Comparison of ENCODE assay signal across 22 cellular contexts in the genomic region with DNA sequence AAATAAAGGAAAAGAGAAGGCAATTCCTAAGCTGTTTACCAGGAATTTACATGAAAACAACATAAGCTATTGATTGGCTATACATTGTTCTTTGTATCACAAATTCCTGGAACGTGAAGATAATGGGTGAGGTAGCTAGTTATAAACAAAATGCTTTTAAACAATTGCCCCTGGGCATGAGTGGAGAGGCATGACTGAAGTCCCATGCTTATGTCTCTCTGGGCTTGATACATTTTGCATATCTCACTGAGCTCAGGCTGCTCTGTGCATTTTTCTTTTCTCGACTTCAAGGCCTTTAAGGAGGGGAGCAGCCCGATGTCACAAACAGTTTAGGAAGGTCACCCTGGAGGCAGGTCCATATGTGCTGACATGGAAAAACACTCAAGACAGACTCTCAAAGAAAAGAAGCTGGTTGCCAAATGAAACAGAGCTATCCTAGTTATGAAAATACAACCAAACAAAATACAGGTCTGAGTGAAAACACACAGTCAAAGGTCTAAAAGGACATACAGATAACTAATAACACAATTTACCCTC.
"Had no signal": no experiment of that assay in that cellular context is flagged by ENCODE, and none has a peak within 500 bp of the region (broad histone marks: within the 10 kb centered on the region; RNA-seq: fewer than 3 reads in every experiment).

No MANE protein-coding gene starts in this region.

- DNase-seq: activated B cell treated with CpG ODN at 0.5 μM for 24 hours; activated CD4-positive, alpha-beta T cell treated with anti-CD3 and anti-CD28 coated beads for 36 hours; activated CD4-positive, alpha-beta T cell treated with anti-CD3 and anti-CD28 coated beads, Interleukin-2, amount 50 U/mL, for 4 hours; activated CD8-positive, alpha-beta memory T cell treated with anti-CD3 and anti-CD28 coated beads, Interleukin-2, amount 50 U/mL, for 48 hours; activated naive CD4-positive, alpha-beta T cell treated with Interleukin-2 at 50 U/mL for 16 hours; activated naive CD8-positive, alpha-beta T cell treated with anti-CD3 and anti-CD28 coated beads, Interleukin-2, amount 10 ng/mL, durations not matched to agents 7 days and 5 days; activated T-cell treated with anti-CD3 and anti-CD28 coated beads, Interleukin-2, amount 50 U/mL, for 4 hours; anterior cingulate cortex; central memory CD4-positive, alpha-beta T cell; dermis blood vessel endothelial cell; effector CD8-positive, alpha-beta T cell; gastrocnemius medialis; hippocampal formation; pancreas; right lobe of liver; stimulated activated CD4-positive, alpha-beta T cell treated with anti-CD3 and anti-CD28 coated beads, Interleukin-1b, Interleukin-23, amount 100 ng/mL, for 48 hours; stimulated activated naive CD8-positive, alpha-beta T cell treated with anti-CD3 and anti-CD28 coated beads, Interleukin-15, amount 100 ng/mL, for 72 hours had no signal

- H3K4me3 ChIP-seq: gastrocnemius medialis, pancreas, right lobe of liver, skin epidermis, tibial nerve had no signal

- ATAC-seq: activated CD4-positive, alpha-beta T cell treated with anti-CD3 and anti-CD28 coated beads for 36 hours; activated T-cell treated with anti-CD3 and anti-CD28 coated beads, Interleukin-2, amount 50 U/mL, for 4 hours; esophagus mucosa; gastrocnemius medialis; natural killer cell treated with Interleukin-12 subunit alpha and Interleukin-12 subunit beta and Interleukin-15 and Interleukin-18, amount 100 ng/mL, for 72 hours; pancreas; right lobe of liver; stimulated activated effector memory CD8-positive, alpha-beta T cell treated with anti-CD3 and anti-CD28 coated beads, Interleukin-12 subunit alpha, Interleukin-12 subunit beta, amount 100 ng/mL, for 72 hours; stimulated activated naive CD8-positive, alpha-beta T cell treated with anti-CD3 and anti-CD28 coated beads, Interleukin-15, amount 100 ng/mL, for 72 hours had no signal
